1 cellular context compared by ENCODE assay signal in genomic region chr7:44999245-45000095, GRCh38.
TF ChIP-seq lines count a peak whose summit lies in the region.

No MANE protein-coding gene starts in this region.

TF ChIP-seq in K562, 482 proteins besides CTCF, POLR2A, EP300 and RAD21 (continued from another document and continues in another):
- TF ChIP-seq PKNOX1 (IDR thresholded peaks at IDR 0.05) (peak; percentile 88), SP1 (CRISPR knock-in tag; IDR thresholded peaks at IDR 0.05) (peak; percentile 86), NCOR1 (IDR thresholded peaks at IDR 0.05) (no peak), CHAMP1 (IDR thresholded peaks at IDR 0.05) (no peak), ETV5 (CRISPR knock-in tag; IDR thresholded peaks at IDR 0.05; ENCODE audit: low read depth) (no peak), CREM (IDR thresholded peaks at IDR 0.05; ENCODE audit: low read depth) (peak; percentile 70), ERF (CRISPR knock-in tag; IDR thresholded peaks at IDR 0.05) (no peak), MAZ (CRISPR knock-in tag; conservative IDR thresholded peaks at IDR 0.05 in 1 of 2, IDR thresholded peaks at IDR 0.05 in 1 of 2) (peak in 1 of 2 experiments; percentile 77; a peak in 3 of 4 replicates), ARNT (IDR thresholded peaks at IDR 0.05) (peak in 1 of 2 experiments; percentile 70; a peak in 2 of 4 replicates), NRF1 (conservative IDR thresholded peaks at IDR 0.05 in 1 of 2, IDR thresholded peaks at IDR 0.05 in 1 of 2) (peak; percentile 81 to 84), XRCC4 (IDR thresholded peaks at IDR 0.05; ENCODE audit: extremely low read depth, insufficient read depth, insufficient read length) (no peak), ELF4 (CRISPR knock-in tag; IDR thresholded peaks at IDR 0.05) (no peak), CUX1 (CRISPR knock-in tag; IDR thresholded peaks at IDR 0.05) (no peak), RREB1 (CRISPR knock-in tag; IDR thresholded peaks at IDR 0.05) (no peak), ZBTB34 (CRISPR knock-in tag; IDR thresholded peaks at IDR 0.05) (no peak), RHOXF2B (CRISPR knock-in tag; conservative IDR thresholded peaks at IDR 0.05) (no peak), SMC3 (conservative IDR thresholded peaks at IDR 0.05; ENCODE audit: insufficient read depth, low read depth, low read length) (no peak), BCL6 (CRISPR knock-in tag; IDR thresholded peaks at IDR 0.05) (no peak), E2F4 (CRISPR knock-in tag; IDR thresholded peaks at IDR 0.05; ENCODE audit: low read depth) (peak; percentile 83; the same call in 1 of the 2 replicates), HMGN3 (IDR thresholded peaks at IDR 0.05; ENCODE audit: borderline replicate concordance, extremely low read depth, insufficient read length, low read depth, low read length) (peak; percentile 77), NKRF (IDR thresholded peaks at IDR 0.05; ENCODE audit: borderline replicate concordance) (no peak), ZNF75A (CRISPR knock-in tag; IDR thresholded peaks at IDR 0.05) (no peak), CXXC5 (CRISPR knock-in tag; IDR thresholded peaks at IDR 0.05) (peak; percentile 87), MNT (conservative IDR thresholded peaks at IDR 0.05) (peak in 1 of 2 experiments; percentile 64; a peak in 3 of 4 replicates), HEY1 (CRISPR knock-in tag; IDR thresholded peaks at IDR 0.05; ENCODE audit: borderline replicate concordance) (0 out of 2 replicates have a peak, but pooled peaks have one; percentile 16), THRA (IDR thresholded peaks at IDR 0.05) (no peak), THAP12 (CRISPR knock-in tag; IDR thresholded peaks at IDR 0.05) (no peak)
